Comparison of ENCODE assay signal across 19 cellular contexts in the genomic region with DNA sequence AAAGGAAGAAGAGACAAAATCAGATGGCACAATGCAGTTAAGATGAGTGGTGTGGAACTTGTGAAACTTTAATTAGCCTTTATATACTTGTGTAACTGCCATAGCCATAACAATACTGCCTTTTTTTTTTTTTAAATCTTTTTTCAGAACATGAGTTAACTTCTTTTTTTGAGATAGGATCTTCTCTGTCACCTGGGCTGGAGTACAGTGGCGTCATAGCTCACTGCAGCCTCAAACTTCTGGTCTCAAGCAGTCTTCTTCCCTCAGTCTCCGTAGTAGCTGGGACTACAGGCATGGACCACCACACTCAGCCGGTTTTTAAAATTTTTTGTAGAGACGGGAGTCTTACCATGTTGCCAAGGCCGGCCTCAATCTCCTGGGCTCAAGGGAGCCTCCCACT. TPM values are rescaled to one million over a fixed set of nuclear protein-coding genes. Genes with fewer than 3 reads are reported as not detected.
DNase-seq lines count a peak whose midpoint lies in the region; ATAC-seq and TF ChIP-seq lines count a peak whose summit lies in the region.
"Had no signal": no experiment of that assay in that cellular context is flagged by ENCODE, and none has a peak within 500 bp of the region (broad histone marks: within the 10 kb centered on the region; RNA-seq: fewer than 3 reads in every experiment).

No MANE protein-coding gene starts in this region.

- H3K27ac Mint-ChIP-seq in immature natural killer cell (peak overlapping the region; percentile 15 to 84 (median 55)), type B pancreatic cell (peak overlapping the region; percentile 13)
- H3K27ac Mint-ChIP-seq: T-helper 1 cell treated with Interleukin-12 subunit alpha and Interleukin-12 subunit beta and Interleukin-4 antibody, amounts not matched to agents 30 μg/mL and 1 μg/mL, for 36 hours had no signal

- no peak overlapping the region for H3K4me3 ChIP-seq in right cardiac atrium (ENCODE audit: low read length)
- H3K4me3 ChIP-seq: heart left ventricle, lower lobe of right lung, stomach had no signal

- peaks cover 0 to 11% (median 8%) of the 10 kb centered on the region in 3 donors for H3K36me3 Mint-ChIP-seq in immature natural killer cell
- H3K36me3 Mint-ChIP-seq in type B pancreatic cell: peaks cover 38% of the 10 kb centered on the region

- ATAC-seq in right cardiac atrium (no peak), Right ventricle myocardium inferior (no peak), HG03342 (IDR thresholded peaks at IDR 0.05; ENCODE audit: unreplicated experiment) (no peak)
- ATAC-seq: heart left ventricle, lower lobe of right lung had no signal

- H3K27me3 ChIP-seq in right cardiac atrium (ENCODE audit: control insufficient read depth, insufficient read depth): no peaks in the 10 kb centered on the region
- H3K27me3 ChIP-seq: BE2C, heart left ventricle, stomach had no signal

- intact Hi-C loops in right cardiac atrium (cut with DNase I) (loop anchor here in 1 of 4 donors (10.0 kb wide), 1 partner anchor 306 kb away; the partner anchor contains the start of gene SETD9), Right ventricle myocardium inferior (cut with DNase I) (no loop called here)

- H3K4me1 ChIP-seq in right cardiac atrium (ENCODE audit: control insufficient read depth, insufficient read depth, low read length): peaks cover 16% of the 10 kb centered on the region

- H3K9me3 ChIP-seq in right cardiac atrium (ENCODE audit: control insufficient read depth, low read length): no peaks in the 10 kb centered on the region
- H3K9me3 ChIP-seq: BE2C, heart left ventricle, lower lobe of right lung, stomach had no signal

- DNase-seq in NOMO-1 treated with DMSO at 0.1 percent for 48 hours (lab: John Stamatoyannopoulos, UW; ENCODE audit: unreplicated experiment) (peak; percentile 37), NOMO-1 treated with dmso at 0.1 percent for 144 hours (lab: John Stamatoyannopoulos, UW; ENCODE audit: unreplicated experiment) (no peak), right cardiac atrium (no peak), Right ventricle myocardium inferior (ENCODE audit: missing footprints) (no peak), immature natural killer cell (no peak), type B pancreatic cell (ENCODE audit: extremely low spot score, unreplicated experiment) (no peak), iPS-NIHi11 (ENCODE audit: low spot score) (no peak)
- DNase-seq: activated gamma-delta T cell treated with Interleukin-2 at 50 U/mL for 16 hours; BE2C; H7; heart left ventricle; lower lobe of right lung; NCI-H146; OCI-M1; stimulated activated CD4-positive, alpha-beta T cell treated with anti-CD3 and anti-CD28 coated beads, Interleukin-2, amount 100 ng/mL, for 24 hours; stomach had no signal

- TF ChIP-seq CTCF in type B pancreatic cell (conservative IDR thresholded peaks at IDR 0.05): no peak

- H3K27me3 Mint-ChIP-seq in immature natural killer cell (ENCODE audit: low read depth in 3 of 3) (peaks cover 0 to 1% (median 0%) of the 10 kb centered on the region in 3 donors), type B pancreatic cell (no peaks in the 10 kb centered on the region)

- peak overlapping the region in 2 of 5 donors; percentile 24 to 46 for H3K4me3 Mint-ChIP-seq in immature natural killer cell
- no peak overlapping the region for H3K4me3 Mint-ChIP-seq in type B pancreatic cell
- H3K4me3 Mint-ChIP-seq: T-helper 1 cell treated with Interleukin-12 subunit alpha and Interleukin-12 subunit beta and Interleukin-4 antibody, amounts not matched to agents 30 μg/mL and 1 μg/mL, for 36 hours had no signal

- 84% methylated on average over 5 of the region's 5 CpGs for WGBS in right cardiac atrium

- no peaks in the 10 kb centered on the region for H3K9me3 Mint-ChIP-seq in immature natural killer cell
- peaks cover 5% of the 10 kb centered on the region for H3K9me3 Mint-ChIP-seq in type B pancreatic cell
- H3K9me3 Mint-ChIP-seq: T-helper 1 cell treated with Interleukin-12 subunit alpha and Interleukin-12 subunit beta and Interleukin-4 antibody, amounts not matched to agents 30 μg/mL and 1 μg/mL, for 36 hours had no signal

- H3K4me1 Mint-ChIP-seq in immature natural killer cell (peaks cover 65 to 92% of the 10 kb centered on the region in 2 donors), type B pancreatic cell (ENCODE audit: unreplicated experiment) (peaks cover 23% of the 10 kb centered on the region)

- H3K27ac ChIP-seq in right cardiac atrium (ENCODE audit: low read length): peak overlapping the region; percentile 28
- H3K27ac ChIP-seq: lower lobe of right lung, parathyroid adenoma, stomach had no signal

RNA-seq across cellular contexts. Expression of gene GPBP1, which starts 37.2 kb away (rescaled TPM):
- 10 to 100 TPM; 54.3 to 70.8 (median 58.8) TPM for total RNA-seq in right cardiac atrium
- 44.7 TPM for polyA plus RNA-seq in right cardiac atrium
- 58.9 TPM for total RNA-seq in Right ventricle myocardium inferior
- polyA plus RNA-seq in immature natural killer cell: 10 to 100 TPM; 60.7 to 95.6 (median 80.4) TPM
- 82.4 and 102 TPM in 2 replicates for total RNA-seq in type B pancreatic cell (ENCODE audit: low replicate concordance)
